ENCODE assay signal across 21 cellular contexts in genomic region chr2:202016579-202017227, GRCh38. TPM values are rescaled to one million over a fixed set of nuclear protein-coding genes. Genes with fewer than 3 reads are reported as not detected.
DNase-seq lines count a peak whose midpoint lies in the region; ATAC-seq and TF ChIP-seq lines count a peak whose summit lies in the region.
"Had no signal": no experiment of that assay in that cellular context is flagged by ENCODE, and none has a peak within 500 bp of the region (broad histone marks: within the 10 kb centered on the region; RNA-seq: fewer than 3 reads in every experiment).

No MANE protein-coding gene starts in this region.

- H3K36me3 ChIP-seq in psoas muscle (ENCODE audit: insufficient read depth in 1 of 2, low read depth in 1 of 2): no peaks in the 10 kb centered on the region
- H3K36me3 ChIP-seq: MG63 had no signal

- no peak overlapping the region for H3K4me3 ChIP-seq in right cardiac atrium (ENCODE audit: low read length)
- H3K4me3 ChIP-seq in psoas muscle: no peak overlapping the region
- H3K4me3 ChIP-seq: GM12878, MG63 had no signal

- DNase-seq in DMS 273 (lab: John Stamatoyannopoulos, UW; ENCODE audit: unreplicated experiment): peak; percentile 24
- DNase-seq in DMS 273 treated with DMSO at 0.1 percent for 48 hours (lab: John Stamatoyannopoulos, UW): no peak
- peak; percentile 91 to 95 for DNase-seq in cerebellar nuclear complex (lab: John Stamatoyannopoulos, UW)
- peak in 2 of 3 donors; percentile 73 to 86 for DNase-seq in right cardiac atrium
- peak; percentile 28 to 77 for DNase-seq in psoas muscle
- no peak for DNase-seq in effector CD4-positive, alpha-beta T cell
- no peak for DNase-seq in stimulated activated CD4-positive, alpha-beta T cell treated with anti-CD3 and anti-CD28 coated beads, Interleukin-4, amount 100 ng/mL, for 4 hours
- DNase-seq: CD8-positive, alpha-beta memory T cell; GDM1; H7; NCI-H1092; NCI-H2107; NCI-H226; NCI-H526 treated with DMSO at 0.1 percent for 48 hours; NK-92 treated with Interleukin-12 subunit alpha and Interleukin-12 subunit beta, amount 100 ng/mL, for 24 hours; SIG-M5 had no signal

- H3K9me3 ChIP-seq in right cardiac atrium (ENCODE audit: control insufficient read depth, low read length) (no peaks in the 10 kb centered on the region), psoas muscle (no peaks in the 10 kb centered on the region)
- H3K9me3 ChIP-seq: MG63 had no signal

- ATAC-seq in right cardiac atrium (peak; percentile 58 to 71), psoas muscle (peak; percentile 63 to 87 (median 81)), HG03196 (IDR thresholded peaks at IDR 0.05; ENCODE audit: unreplicated experiment) (no peak)
- ATAC-seq: GM12878 had no signal

- H3K27ac ChIP-seq in right cardiac atrium (ENCODE audit: low read length) (no peak overlapping the region), psoas muscle (peak overlapping the region; percentile 77)
- H3K27ac ChIP-seq: 22Rv1 had no signal

- TF ChIP-seq CTCF in psoas muscle (IDR thresholded peaks at IDR 0.05): no peak

- WGBS in right cardiac atrium: 72% methylated on average over 5 of the region's 5 CpGs
- WGBS in psoas muscle, 3 donors: 56 to 59% (median 59%) methylated on average over 5 of the region's 5 CpGs

- H3K4me1 ChIP-seq in right cardiac atrium (ENCODE audit: control insufficient read depth, insufficient read depth, low read length) (peaks cover 5% of the 10 kb centered on the region), psoas muscle (peaks cover 35% of the 10 kb centered on the region)

- intact Hi-C loops in right cardiac atrium (cut with DNase I) (no loop called here), psoas muscle (cut with DNase I) (no loop called here)

- H3K27me3 ChIP-seq in right cardiac atrium (ENCODE audit: control insufficient read depth, insufficient read depth) (no peaks in the 10 kb centered on the region), psoas muscle (ENCODE audit: insufficient read depth in 3 of 3, low read length in 2 of 3) (no peaks in the 10 kb centered on the region)
- H3K27me3 ChIP-seq: MG63 had no signal

RNA-seq across cellular contexts. Expression of gene FZD7, which starts 17.0 kb away (rescaled TPM):
- total RNA-seq in right cardiac atrium (10 to 100 TPM; 15.2 to 34.3 (median 27.9) TPM), psoas muscle (10 to 100 TPM in 2 of 4 donors, 1 to 10 TPM in 2; 4.1 to 32.1 (median 9.9) TPM)
- polyA plus RNA-seq in right cardiac atrium (8.0 TPM), psoas muscle (10 to 100 TPM in 1 of 3 donors, 1 to 10 TPM in 2; 1.8 to 14.4 (median 3.7) TPM)
- polyA plus RNA-seq: CD8-positive, alpha-beta memory T cell had no signal

RNA-seq across cellular contexts. Expression of gene KIAA2012, which starts 56.4 kb away (rescaled TPM):
- total RNA-seq in right cardiac atrium: not detected
- not detected for polyA plus RNA-seq in right cardiac atrium
- total RNA-seq in psoas muscle: under 1 TPM in 1 of 4 donors, not detected in 3; 0.06 TPM
- polyA plus RNA-seq in psoas muscle: under 1 TPM in 1 of 3 donors, not detected in 2; 0.03 TPM
- total RNA-seq: CD8-positive, alpha-beta memory T cell; GM12878; H7; OCI-LY7 had no signal
- polyA plus RNA-seq: CD8-positive, alpha-beta memory T cell had no signal

Comparison
In these comparisons a context has a peak if more than half of its experiments do, and no peak if none do; other contexts are left out.
1. DNase-seq: peak in DMS 273 (single experiment), cerebellar nuclear complex (2 of 2), right cardiac atrium (2 of 3) and psoas muscle (2 of 2); none in DMS 273 treated with DMSO at 0.1 percent for 48 hours (single experiment), effector CD4-positive, alpha-beta T cell (single experiment) and stimulated activated CD4-positive, alpha-beta T cell treated with anti-CD3 and anti-CD28 coated beads, Interleukin-4, amount 100 ng/mL, for 4 hours (0 of 2).